In the genomic region with DNA sequence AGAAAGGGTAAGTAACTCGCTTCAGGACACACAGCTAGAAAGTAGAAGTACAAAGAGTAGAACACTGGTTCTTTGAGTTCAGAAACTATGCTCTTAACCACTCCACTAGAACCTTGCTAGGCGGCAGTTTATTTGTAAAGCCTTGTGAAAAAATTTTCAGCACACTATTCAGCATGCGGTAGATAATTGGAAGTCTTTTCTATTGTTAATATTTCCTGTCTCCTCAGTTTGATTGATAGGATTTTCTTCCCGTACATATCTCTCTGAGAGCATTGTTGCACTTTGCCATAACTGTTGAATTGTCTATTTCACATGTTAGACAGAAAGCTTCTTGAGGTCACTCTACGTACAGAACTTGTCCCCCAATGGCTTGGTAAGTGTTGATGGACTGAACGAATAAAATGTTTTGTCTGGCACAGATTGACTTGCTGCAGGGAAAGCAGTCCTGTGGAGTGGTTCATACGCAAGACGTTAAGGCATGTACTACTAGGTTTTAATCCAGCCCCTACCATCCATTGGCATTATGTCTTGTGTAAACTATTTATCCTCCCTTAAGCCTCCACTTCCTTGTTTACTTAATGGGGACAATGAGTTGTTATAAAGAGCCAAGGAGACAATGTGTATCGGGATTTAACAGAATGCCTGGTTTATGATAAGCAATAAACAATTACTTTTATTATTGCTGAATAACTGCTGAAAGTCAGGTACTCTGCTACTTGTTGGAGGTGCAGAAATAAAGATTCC, we compare ENCODE assay signal across 20 cellular contexts.
"Had no signal": no experiment of that assay in that cellular context is flagged by ENCODE, and none has a peak within 500 bp of the region (broad histone marks: within the 10 kb centered on the region; RNA-seq: fewer than 3 reads in every experiment).

No MANE protein-coding gene starts in this region.

- H3K36me3 Mint-ChIP-seq: activated CD4-positive, alpha-beta memory T cell treated with anti-CD3 and anti-CD28 coated beads for 36 hours had no signal

- H3K4me3 ChIP-seq: gastroesophageal sphincter, lower lobe of right lung, suprapubic skin, upper lobe of left lung had no signal

- H3K36me3 ChIP-seq: gastroesophageal sphincter, lower lobe of right lung, suprapubic skin, upper lobe of left lung had no signal

- H3K27me3 Mint-ChIP-seq: activated naive CD8-positive, alpha-beta T cell treated with anti-CD3 and anti-CD28 coated beads, Interleukin-2, amount 50 U/mL, for 24 hours had no signal

- H3K27me3 ChIP-seq: gastroesophageal sphincter, suprapubic skin, upper lobe of left lung had no signal

- H3K4me3 Mint-ChIP-seq: activated CD4-positive, alpha-beta memory T cell treated with anti-CD3 and anti-CD28 coated beads for 36 hours; activated naive CD8-positive, alpha-beta T cell treated with anti-CD3 and anti-CD28 coated beads, Interleukin-2, amount 50 U/mL, for 24 hours; activated T-helper 1 cell treated with anti-CD3 and anti-CD28 coated beads, Interleukin-12 subunit alpha, Interleukin-12 subunit beta, Interleukin-2, Interleukin-4 antibody, amounts not matched to agents 30 ng/mL and 10 ng/mL and 1 ng/mL, durations not matched to agents 14 hours and 24 hours and 36 hours; nephron had no signal

- H3K9me3 Mint-ChIP-seq: activated CD4-positive, alpha-beta memory T cell treated with anti-CD3 and anti-CD28 coated beads for 36 hours; activated naive CD8-positive, alpha-beta T cell treated with anti-CD3 and anti-CD28 coated beads, Interleukin-2, amount 50 U/mL, for 24 hours; activated T-helper 1 cell treated with anti-CD3 and anti-CD28 coated beads, Interleukin-12 subunit alpha, Interleukin-12 subunit beta, Interleukin-2, Interleukin-4 antibody, amounts not matched to agents 30 ng/mL and 10 ng/mL and 1 ng/mL, durations not matched to agents 14 hours and 24 hours and 36 hours; nephron had no signal

- H3K4me1 Mint-ChIP-seq: activated naive CD8-positive, alpha-beta T cell treated with anti-CD3 and anti-CD28 coated beads, Interleukin-2, amount 50 U/mL, for 24 hours had no signal

- DNase-seq: activated CD4-positive, alpha-beta memory T cell treated with anti-CD3 and anti-CD28 coated beads for 36 hours; activated CD4-positive, alpha-beta T cell treated with anti-CD3 and anti-CD28 coated beads for 1 hour; activated CD8-positive, alpha-beta memory T cell treated with anti-CD3 and anti-CD28 coated beads, Interleukin-2, amount 50 U/mL, for 4 hours; activated naive CD4-positive, alpha-beta T cell; activated naive CD8-positive, alpha-beta T cell treated with anti-CD3 and anti-CD28 coated beads, Interleukin-2, amount 50 U/mL, for 24 hours; kidney glomerular epithelial cell; lower lobe of right lung; occipital lobe; stimulated activated CD4-positive, alpha-beta T cell treated with anti-CD3 and anti-CD28 coated beads, Interleukin-12 subunit alpha, Interleukin-12 subunit beta, amount 100 ng/mL, for 4 hours; stimulated activated naive CD8-positive, alpha-beta T cell treated with anti-CD3 and anti-CD28 coated beads, Interleukin-15, Interleukin-2, amounts not matched to agents 100 U/mL and 50 U/mL, for 24 hours; T-helper 9 cell; upper lobe of left lung had no signal

- FAIRE-seq: astrocyte, colon, endothelial cell of umbilical vein had no signal

- H3K9me3 ChIP-seq: gastroesophageal sphincter, lower lobe of right lung, suprapubic skin, upper lobe of left lung had no signal

- ATAC-seq: activated naive CD8-positive, alpha-beta T cell treated with anti-CD3 and anti-CD28 coated beads, Interleukin-2, amount 50 U/mL, for 24 hours; gastroesophageal sphincter; sciatic nerve; stimulated activated naive CD8-positive, alpha-beta T cell treated with anti-CD3 and anti-CD28 coated beads, Interleukin-15, Interleukin-2, amounts not matched to agents 100 U/mL and 50 U/mL, for 24 hours had no signal

- H3K27ac ChIP-seq: gastroesophageal sphincter, lower lobe of right lung, suprapubic skin had no signal
